Comparison of ENCODE assay signal across 1 cellular context in the genomic region with DNA sequence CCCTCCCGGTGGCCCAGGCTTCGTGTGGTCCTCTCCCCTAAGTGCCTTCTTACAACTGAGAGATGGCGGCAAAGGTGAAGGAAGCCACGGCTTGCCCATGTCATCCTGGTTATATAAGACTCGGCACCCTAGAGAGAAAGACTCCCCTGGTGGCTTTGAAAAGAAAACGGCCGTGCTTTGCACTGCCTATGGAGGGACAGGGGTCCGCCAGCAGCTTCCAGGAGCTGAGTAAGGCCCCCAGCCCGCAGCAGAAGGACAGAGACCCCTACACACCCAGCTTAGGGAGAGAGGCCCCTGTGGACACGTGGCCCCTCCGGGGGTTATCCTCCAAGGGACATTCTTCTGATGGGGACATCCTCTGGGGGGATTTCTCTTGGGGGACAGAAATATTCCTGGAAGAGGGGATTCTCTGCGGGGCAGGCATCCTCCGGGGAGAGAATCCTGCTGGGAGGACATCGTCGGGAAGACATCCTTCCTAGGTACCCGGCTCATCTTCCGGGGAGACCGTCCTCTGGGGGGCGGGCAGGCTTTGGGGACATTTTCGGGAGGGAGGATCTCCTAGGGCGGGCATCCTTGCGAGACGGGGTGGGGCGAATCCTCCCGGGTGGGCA.
TF ChIP-seq lines count a peak whose summit lies in the region.

No MANE protein-coding gene starts in this region.

TF ChIP-seq in HepG2, 621 proteins besides CTCF, POLR2A, EP300 and RAD21 (continued from another document):
- TF ChIP-seq ZNF484 (CRISPR knock-in tag; IDR thresholded peaks at IDR 0.05; ENCODE audit: borderline replicate concordance, low read depth) (no peak), NAIF1 (CRISPR knock-in tag; IDR thresholded peaks at IDR 0.05; ENCODE audit: borderline replicate concordance) (no peak), NONO (IDR thresholded peaks at IDR 0.05) (no peak), NONO (CRISPR knock-in tag; conservative IDR thresholded peaks at IDR 0.05) (no peak), EEA1 (CRISPR knock-in tag; IDR thresholded peaks at IDR 0.05; ENCODE audit: borderline replicate concordance) (no peak), MED8 (CRISPR knock-in tag; IDR thresholded peaks at IDR 0.05; ENCODE audit: insufficient replicate concordance) (no peak), SYNCRIP (IDR thresholded peaks at IDR 0.05; ENCODE audit: insufficient read depth, low read depth, low read length) (no peak), ZFP36L2 (CRISPR knock-in tag; IDR thresholded peaks at IDR 0.05) (no peak), ZNF850 (CRISPR knock-in tag; conservative IDR thresholded peaks at IDR 0.05) (no peak), GTF3A (CRISPR knock-in tag; conservative IDR thresholded peaks at IDR 0.05) (no peak), CCDC6 (CRISPR knock-in tag; IDR thresholded peaks at IDR 0.05) (no peak), RARA (CRISPR knock-in tag; IDR thresholded peaks at IDR 0.05) (no peak), AKAP8 (CRISPR knock-in tag; IDR thresholded peaks at IDR 0.05) (no peak; the same call in 1 of the 2 replicates), ZNF292 (CRISPR knock-in tag; IDR thresholded peaks at IDR 0.05; ENCODE audit: borderline replicate concordance, low read depth) (no peak), ZNF350 (CRISPR knock-in tag; IDR thresholded peaks at IDR 0.05; ENCODE audit: borderline replicate concordance, low read depth) (no peak), THAP11 (CRISPR knock-in tag; IDR thresholded peaks at IDR 0.05) (no peak), HDAC1 (CRISPR knock-in tag; IDR thresholded peaks at IDR 0.05) (no peak), BCL6 (CRISPR knock-in tag; IDR thresholded peaks at IDR 0.05) (no peak)
- TF ChIP-seq, protein P1, sequence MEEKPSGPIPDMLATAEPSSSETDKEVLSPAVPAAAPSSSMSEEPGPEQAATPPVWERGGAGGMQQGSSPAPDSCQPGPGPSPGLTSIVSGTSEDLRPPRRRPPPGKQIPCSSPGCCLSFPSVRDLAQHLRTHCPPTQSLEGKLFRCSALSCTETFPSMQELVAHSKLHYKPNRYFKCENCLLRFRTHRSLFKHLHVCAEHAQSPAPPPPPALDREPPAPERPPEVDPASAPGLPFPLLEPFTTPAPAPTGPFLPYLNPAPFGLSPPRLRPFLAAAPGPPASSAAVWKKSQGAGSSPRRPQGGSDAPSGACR (CRISPR knock-in tag; IDR thresholded peaks at IDR 0.05): no peak
- TF ChIP-seq, protein P2, sequence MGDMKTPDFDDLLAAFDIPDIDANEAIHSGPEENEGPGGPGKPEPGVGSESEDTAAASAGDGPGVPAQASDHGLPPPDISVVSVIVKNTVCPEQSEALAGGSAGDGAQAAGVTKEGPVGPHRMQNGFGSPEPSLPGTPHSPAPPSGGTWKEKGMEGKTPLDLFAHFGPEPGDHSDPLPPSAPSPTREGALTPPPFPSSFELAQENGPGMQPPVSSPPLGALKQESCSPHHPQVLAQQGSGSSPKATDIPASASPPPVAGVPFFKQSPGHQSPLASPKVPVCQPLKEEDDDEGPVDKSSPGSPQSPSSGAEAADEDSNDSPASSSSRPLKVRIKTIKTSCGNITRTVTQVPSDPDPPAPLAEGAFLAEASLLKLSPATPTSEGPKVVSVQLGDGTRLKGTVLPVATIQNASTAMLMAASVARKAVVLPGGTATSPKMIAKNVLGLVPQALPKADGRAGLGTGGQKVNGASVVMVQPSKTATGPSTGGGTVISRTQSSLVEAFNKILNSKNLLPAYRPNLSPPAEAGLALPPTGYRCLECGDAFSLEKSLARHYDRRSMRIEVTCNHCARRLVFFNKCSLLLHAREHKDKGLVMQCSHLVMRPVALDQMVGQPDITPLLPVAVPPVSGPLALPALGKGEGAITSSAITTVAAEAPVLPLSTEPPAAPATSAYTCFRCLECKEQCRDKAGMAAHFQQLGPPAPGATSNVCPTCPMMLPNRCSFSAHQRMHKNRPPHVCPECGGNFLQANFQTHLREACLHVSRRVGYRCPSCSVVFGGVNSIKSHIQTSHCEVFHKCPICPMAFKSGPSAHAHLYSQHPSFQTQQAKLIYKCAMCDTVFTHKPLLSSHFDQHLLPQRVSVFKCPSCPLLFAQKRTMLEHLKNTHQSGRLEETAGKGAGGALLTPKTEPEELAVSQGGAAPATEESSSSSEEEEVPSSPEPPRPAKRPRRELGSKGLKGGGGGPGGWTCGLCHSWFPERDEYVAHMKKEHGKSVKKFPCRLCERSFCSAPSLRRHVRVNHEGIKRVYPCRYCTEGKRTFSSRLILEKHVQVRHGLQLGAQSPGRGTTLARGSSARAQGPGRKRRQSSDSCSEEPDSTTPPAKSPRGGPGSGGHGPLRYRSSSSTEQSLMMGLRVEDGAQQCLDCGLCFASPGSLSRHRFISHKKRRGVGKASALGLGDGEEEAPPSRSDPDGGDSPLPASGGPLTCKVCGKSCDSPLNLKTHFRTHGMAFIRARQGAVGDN (CRISPR knock-in tag; IDR thresholded peaks at IDR 0.05): peak; percentile 41; the same call in 1 of the 2 replicates
- TF ChIP-seq, protein P3, sequence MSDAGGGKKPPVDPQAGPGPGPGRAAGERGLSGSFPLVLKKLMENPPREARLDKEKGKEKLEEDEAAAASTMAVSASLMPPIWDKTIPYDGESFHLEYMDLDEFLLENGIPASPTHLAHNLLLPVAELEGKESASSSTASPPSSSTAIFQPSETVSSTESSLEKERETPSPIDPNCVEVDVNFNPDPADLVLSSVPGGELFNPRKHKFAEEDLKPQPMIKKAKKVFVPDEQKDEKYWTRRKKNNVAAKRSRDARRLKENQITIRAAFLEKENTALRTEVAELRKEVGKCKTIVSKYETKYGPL (CRISPR knock-in tag; IDR thresholded peaks at IDR 0.05): peak; percentile 16; the same call in 1 of the 2 replicates
- TF ChIP-seq, protein P4, sequence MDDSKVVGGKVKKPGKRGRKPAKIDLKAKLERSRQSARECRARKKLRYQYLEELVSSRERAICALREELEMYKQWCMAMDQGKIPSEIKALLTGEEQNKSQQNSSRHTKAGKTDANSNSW (CRISPR knock-in tag; IDR thresholded peaks at IDR 0.05; ENCODE audit: borderline replicate concordance): no peak
